ENCODE assay signal across 15 cellular contexts in the genomic region with DNA sequence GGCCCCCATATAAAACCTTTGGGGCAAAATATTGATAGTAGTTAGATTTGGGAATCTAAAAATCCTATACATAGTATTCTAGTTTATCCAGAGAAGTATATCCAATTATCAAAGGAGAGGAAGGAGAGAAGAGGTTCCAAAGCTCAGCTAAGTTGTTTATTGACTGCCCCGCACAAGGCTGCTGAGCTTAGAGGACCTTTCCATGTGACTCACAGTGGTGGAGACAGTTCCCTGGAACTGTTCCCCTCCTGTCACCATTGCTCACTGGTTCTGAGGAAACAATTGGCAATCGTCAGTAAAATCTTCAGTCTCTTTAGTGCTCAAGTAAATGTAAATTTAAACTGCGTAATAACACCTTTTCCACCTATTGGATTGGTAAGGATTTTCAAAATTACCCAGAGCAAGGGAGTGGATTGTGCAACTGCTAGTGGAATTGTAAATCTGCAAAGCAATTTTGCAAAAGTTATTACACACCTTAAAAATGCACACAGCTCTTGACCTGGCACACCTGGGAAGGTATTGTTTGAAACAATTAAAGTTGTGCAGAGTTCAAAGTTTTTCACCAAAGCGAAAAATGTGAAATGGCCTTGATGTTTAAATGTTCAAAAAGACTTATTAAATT.
DNase-seq lines count a peak whose midpoint lies in the region; ATAC-seq and TF ChIP-seq lines count a peak whose summit lies in the region.
"Had no signal": no experiment of that assay in that cellular context is flagged by ENCODE, and none has a peak within 500 bp of the region (broad histone marks: within the 10 kb centered on the region; RNA-seq: fewer than 3 reads in every experiment).

No MANE protein-coding gene starts in this region.

- no peaks in the 10 kb centered on the region; the same call in 1 of the 2 replicates for H3K4me1 ChIP-seq in PC-3 (ENCODE audit: insufficient read depth, low read length)
- peaks cover 11 to 67% (median 18%) of the 10 kb centered on the region in 3 donors for H3K4me1 ChIP-seq in gastroesophageal sphincter
- H3K4me1 ChIP-seq in psoas muscle, result peaks cover 40% of the 10 kb centered on the region
- H3K4me1 ChIP-seq: breast epithelium had no signal

- H3K36me3 ChIP-seq in PC-3 (ENCODE audit: low read depth, low read length), result no peaks in the 10 kb centered on the region
- no peaks in the 10 kb centered on the region for H3K36me3 ChIP-seq in gastroesophageal sphincter
- H3K36me3 ChIP-seq in psoas muscle (ENCODE audit: insufficient read depth in 1 of 2, low read depth in 1 of 2), result no peaks in the 10 kb centered on the region
- H3K36me3 ChIP-seq: breast epithelium had no signal

- no peak overlapping the region for H3K27ac ChIP-seq in PC-3 (ENCODE audit: low read length)
- H3K27ac ChIP-seq in gastroesophageal sphincter, result peak overlapping the region; percentile 31 to 70 (median 55)
- H3K27ac ChIP-seq in psoas muscle, result peak overlapping the region; percentile 69
- H3K27ac ChIP-seq: breast epithelium, C4-2B, epithelial cell of prostate had no signal

- no peaks in the 10 kb centered on the region for H4K20me1 ChIP-seq in PC-3 (ENCODE audit: low read length)

- BruUV-seq in PC-3 (replicated peaks; lab: Mats Ljungman, UMichigan), result no TSS peak

- no peaks in the 10 kb centered on the region for H3K9me2 ChIP-seq in PC-3 (replicated peaks; ENCODE audit: low read length)

- 56 to 60% methylated on average over 4 of the region's 4 CpGs for WGBS in gastroesophageal sphincter (ENCODE audit: low coverage in 1 of 2), 2 donors
- 64 to 72% (median 72%) methylated on average over 4 of the region's 4 CpGs for WGBS in psoas muscle, 3 donors

- H3K4me3 ChIP-seq in PC-3 (ENCODE audit: low read length) (no peak overlapping the region), gastroesophageal sphincter (no peak overlapping the region), psoas muscle (no peak overlapping the region)
- H3K4me3 ChIP-seq: breast epithelium had no signal

- H3K79me2 ChIP-seq in PC-3 (ENCODE audit: low read length), result peaks cover 10% of the 10 kb centered on the region; the same call in 1 of the 2 replicates

- ATAC-seq in PC-3, result peak; percentile 70
- peak; percentile 78 for ATAC-seq in gastroesophageal sphincter
- peak; percentile 72 to 90 (median 86) for ATAC-seq in psoas muscle
- ATAC-seq in HG03460 (IDR thresholded peaks at IDR 0.05; ENCODE audit: unreplicated experiment), result no peak
- ATAC-seq in GM21390 (IDR thresholded peaks at IDR 0.05; ENCODE audit: unreplicated experiment), result no peak
- no peak for ATAC-seq in GM19463 (IDR thresholded peaks at IDR 0.05; ENCODE audit: unreplicated experiment)
- ATAC-seq: naive thymus-derived CD4-positive, alpha-beta T cell had no signal

- H3K27me3 ChIP-seq in PC-3 (ENCODE audit: low read length) (no peaks in the 10 kb centered on the region), gastroesophageal sphincter (no peaks in the 10 kb centered on the region), psoas muscle (ENCODE audit: insufficient read depth in 3 of 3, low read length in 2 of 3) (no peaks in the 10 kb centered on the region)
- H3K27me3 ChIP-seq: breast epithelium had no signal

- H3K9me3 ChIP-seq in PC-3 (ENCODE audit: low read length), result no peaks in the 10 kb centered on the region
- no peaks in the 10 kb centered on the region for H3K9me3 ChIP-seq in gastroesophageal sphincter
- H3K9me3 ChIP-seq in psoas muscle, result no peaks in the 10 kb centered on the region
- H3K9me3 ChIP-seq: breast epithelium had no signal

- DNase-seq in EH (ENCODE audit: low read depth) (peak; percentile 32), PC-3 (peak; percentile 29), psoas muscle (peak in 1 of 2 donors; percentile 45), NCI-H146 (lab: John Stamatoyannopoulos, UW) (no peak)
- DNase-seq: activated B cell treated with CpG ODN at 0.5 μM for 24 hours; naive thymus-derived CD4-positive, alpha-beta T cell; NCI-H1417 treated with DMSO at 0.1 percent for 48 hours; NCI-H69 had no signal

- H3K4me2 ChIP-seq in PC-3 (ENCODE audit: low read length), result no peak overlapping the region

- H3K9ac ChIP-seq in PC-3 (ENCODE audit: low read length), result no peak overlapping the region

- POLR2A ChIA-PET in PC-3 (lab: Charles Lee; ENCODE audit: unreplicated experiment), result no interaction called here

- no peak for TF ChIP-seq EP300 in gastroesophageal sphincter (IDR thresholded peaks at IDR 0.05)

- intact Hi-C loops in PC-3 (cut with micrococcal nuclease), result no loop called here
- intact Hi-C loops in psoas muscle (cut with DNase I), result no loop called here

- H3F3A ChIP-seq in PC-3 (ENCODE audit: low read length, unreplicated experiment), result no peaks in the 10 kb centered on the region

- no peak for TF ChIP-seq POLR2A in gastroesophageal sphincter (IDR thresholded peaks at IDR 0.05)

- TF ChIP-seq CTCF in PC-3 (conservative IDR thresholded peaks at IDR 0.05; ENCODE audit: low read depth, low read length), result no peak
- no peak for TF ChIP-seq CTCF in gastroesophageal sphincter (IDR thresholded peaks at IDR 0.05)
- TF ChIP-seq CTCF in psoas muscle (IDR thresholded peaks at IDR 0.05), result no peak

- CTCF ChIA-PET in PC-3 (lab: Charles Lee), result no interaction called here

- H2AFZ ChIP-seq in PC-3 (ENCODE audit: low read length), result no peak overlapping the region

Comparison
In these comparisons a context has a peak if more than half of its experiments do, and no peak if none do; other contexts are left out.
1. ATAC-seq: peak in PC-3 (single experiment), gastroesophageal sphincter (single experiment) and psoas muscle (4 of 4); none in HG03460 (single experiment), GM21390 (single experiment) and GM19463 (single experiment).